ENCODE assay signal across 8 cellular contexts in genomic region chr11:72924568-72925190, GRCh38.
DNase-seq lines count a peak whose midpoint lies in the region; ATAC-seq and TF ChIP-seq lines count a peak whose summit lies in the region.

No MANE protein-coding gene starts in this region.

- H3K9ac ChIP-seq in liver (ENCODE audit: low read depth in 1 of 2, low read length in 2 of 2): no peak overlapping the region

- 82 to 95% methylated on average over 1 of the region's 1 CpG for WGBS in body of pancreas, 2 donors
- WGBS in liver: 93% methylated on average over 1 of the region's 1 CpG

- no peaks in the 10 kb centered on the region for H3K27me3 ChIP-seq in BE2C
- H3K27me3 ChIP-seq in body of pancreas: no peaks in the 10 kb centered on the region
- H3K27me3 ChIP-seq in liver (ENCODE audit: control insufficient read depth in 4 of 4, insufficient read depth in 4 of 4, low read length in 3 of 4): no peaks in the 10 kb centered on the region

- H3K4me1 ChIP-seq in BE2C: no peaks in the 10 kb centered on the region
- peaks cover under 1% of the 10 kb centered on the region for H3K4me1 ChIP-seq in body of pancreas
- H3K4me1 ChIP-seq in liver (ENCODE audit: control insufficient read depth in 4 of 4, insufficient read depth in 4 of 4, low read length in 3 of 4): peaks cover 3 to 8% (median 4%) of the 10 kb centered on the region in 4 donors

- TF ChIP-seq RAD21 in liver (IDR thresholded peaks at IDR 0.05): peak; percentile 79 to 81

- H3K27ac ChIP-seq in body of pancreas (no peak overlapping the region), liver (ENCODE audit: low read depth in 1 of 2, low read length in 2 of 2) (no peak overlapping the region), coronary artery (no peak overlapping the region)

- ATAC-seq in body of pancreas: peak; percentile 74
- no peak for ATAC-seq in GM19452 (IDR thresholded peaks at IDR 0.05; ENCODE audit: unreplicated experiment)

- H3K4me3 ChIP-seq in BE2C (ENCODE audit: low read depth, low read length) (no peak overlapping the region), body of pancreas (no peak overlapping the region), liver (ENCODE audit: low read depth in 1 of 3, low read length in 3 of 3) (no peak overlapping the region), coronary artery (no peak overlapping the region)

- intact Hi-C loops in body of pancreas (cut with DNase I): loop anchor here (10.0 kb wide), 1 partner anchor 250 kb away; no protein-coding TSS in a partner anchor

- H3K36me3 ChIP-seq in BE2C: no peaks in the 10 kb centered on the region
- no peaks in the 10 kb centered on the region for H3K36me3 ChIP-seq in body of pancreas (replicated peaks in 1 of 2; ENCODE audit: insufficient read depth in 1 of 2, low read depth in 2 of 2)
- no peaks in the 10 kb centered on the region for H3K36me3 ChIP-seq in liver (ENCODE audit: control insufficient read depth in 4 of 4, insufficient read depth in 3 of 4, low read depth in 1 of 4, low read length in 3 of 4)

- TF ChIP-seq POLR2A in body of pancreas (IDR thresholded peaks at IDR 0.05): no peak

- TF ChIP-seq CTCF in BE2C (IDR thresholded peaks at IDR 0.05; ENCODE audit: low read depth, low read length) (peak; percentile 60), body of pancreas (IDR thresholded peaks at IDR 0.05) (peak; percentile 44 to 76 (median 66)), liver (IDR thresholded peaks at IDR 0.05; ENCODE audit: low read depth, low read length, missing input control) (peak; percentile 54), coronary artery (IDR thresholded peaks at IDR 0.05) (no peak)

- H3K9me3 ChIP-seq in BE2C: no peaks in the 10 kb centered on the region
- H3K9me3 ChIP-seq in body of pancreas: no peaks in the 10 kb centered on the region
- no peaks in the 10 kb centered on the region for H3K9me3 ChIP-seq in liver (ENCODE audit: control insufficient read depth in 4 of 4, low read length in 3 of 4)

- DNase-seq in BE2C: no peak
- DNase-seq in HT1080 (ENCODE audit: low read depth): peak; percentile 33
- DNase-seq in body of pancreas: peak in 1 of 4 donors; percentile 10
- DNase-seq in SHP77 treated with DMSO at 0.1 percent for 48 hours (lab: John Stamatoyannopoulos, UW): no peak
- no peak for DNase-seq in coronary artery (ENCODE audit: low spot score)
- DNase-seq in activated CD4-positive, alpha-beta T cell treated with anti-CD3 and anti-CD28 coated beads, Interleukin-2, amount 50 U/mL, for 1 hour: no peak

TF ChIP-seq in liver, 16 proteins besides CTCF, POLR2A, EP300 and RAD21:
- TF ChIP-seq SP1 (IDR thresholded peaks at IDR 0.05) (no peak), RXRA (IDR thresholded peaks at IDR 0.05) (no peak), HNF4G (IDR thresholded peaks at IDR 0.05) (no peak), YY1 (IDR thresholded peaks at IDR 0.05) (no peak), JUND (IDR thresholded peaks at IDR 0.05) (no peak), FOXA1 (IDR thresholded peaks at IDR 0.05) (no peak), TAF1 (conservative IDR thresholded peaks at IDR 0.05) (no peak), ZBTB33 (IDR thresholded peaks at IDR 0.05) (no peak)
- TF ChIP-seq, protein P1, sequence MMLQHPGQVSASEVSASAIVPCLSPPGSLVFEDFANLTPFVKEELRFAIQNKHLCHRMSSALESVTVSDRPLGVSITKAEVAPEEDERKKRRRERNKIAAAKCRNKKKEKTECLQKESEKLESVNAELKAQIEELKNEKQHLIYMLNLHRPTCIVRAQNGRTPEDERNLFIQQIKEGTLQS (IDR thresholded peaks at IDR 0.05): no peak
TF ChIP-seq in liver: peak in this region for 0.
